Comparison of ENCODE assay signal across 27 cellular contexts in genomic region chr6:151167034-151167433, GRCh38.
A peak's percentile ranks its signal among the peaks of the same experiment; 100 is the strongest.
DNase-seq lines count a peak whose midpoint lies in the region; ATAC-seq, FAIRE-seq and TF ChIP-seq lines count a peak whose summit lies in the region.
"Had no signal": no experiment of that assay in that cellular context is flagged by ENCODE, and none has a peak within 500 bp of the region (broad histone marks: within the 10 kb centered on the region; RNA-seq: fewer than 3 reads in every experiment).

No MANE protein-coding gene starts in this region.

- no peak overlapping the region for H2AFZ ChIP-seq in Karpas-422 (ENCODE audit: low read length)
- no peak overlapping the region for H2AFZ ChIP-seq in K562 (ENCODE audit: low read depth, low read length)

- H3K79me2 ChIP-seq in Karpas-422 (ENCODE audit: low read length) = no peaks in the 10 kb centered on the region
- H3K79me2 ChIP-seq in K562 (ENCODE audit: control insufficient read depth, insufficient read depth, low read length) = no peaks in the 10 kb centered on the region

- 6% methylated on average over 7 of the region's 7 CpGs for WGBS in K562 (ENCODE audit: insufficient coverage, low coverage, missing lambda C conversion rate)

- H3K36me3 ChIP-seq in Karpas-422 (ENCODE audit: insufficient read depth, low read length) = no peaks in the 10 kb centered on the region
- no peaks in the 10 kb centered on the region for H3K36me3 ChIP-seq in K562 (ENCODE audit: control insufficient read depth, insufficient read depth, low read length)
- H3K36me3 ChIP-seq: BLaER1 treated with 17β-estradiol and CSF1 and Interleukin-3, amounts not matched to agents 10 nM and 100 nM had no signal

- TF ChIP-seq CTCF in D721Med (IDR thresholded peaks at IDR 0.05; ENCODE audit: insufficient read depth, missing control alignments) (no peak), K562 (IDR thresholded peaks at IDR 0.05 in 2 of 3, conservative IDR thresholded peaks at IDR 0.05 in 1 of 3; ENCODE audit: insufficient read depth in 2 of 3, low read depth in 1 of 3, low read length in 3 of 3) (no peak)

- intact Hi-C loops in K562 (cut with micrococcal nuclease) = loop anchor here (5.0 kb wide), 1 partner anchor 155 kb away; no protein-coding TSS in a partner anchor

- H3K4me3 ChIP-seq in Karpas-422 (ENCODE audit: low read length) = no peak overlapping the region
- H3K4me3 ChIP-seq in K562 = no peak overlapping the region
- H3K4me3 ChIP-seq: A549; BLaER1 treated with 17β-estradiol and CSF1 and Interleukin-3, amounts not matched to agents 10 nM and 100 nM; GM12878 had no signal

- in situ Hi-C loops in K562 (cut with MboI) = no loop called here

- CTCF ChIA-PET in K562 (lab: Yijun Ruan, JAX; ENCODE audit: low intra/inter-chr PET ratio) = no interaction called here

- FAIRE-seq in D721Med (lab: Jason Lieb, UNC) (peak; percentile 46), K562 (lab: Jason Lieb, UNC) (no peak)
- FAIRE-seq: A549, GM12878, GM12892, GM18507 had no signal

- H3K9me3 ChIP-seq in Karpas-422 (ENCODE audit: low read length) = no peaks in the 10 kb centered on the region
- no peaks in the 10 kb centered on the region for H3K9me3 ChIP-seq in K562 (replicated peaks; ENCODE audit: control insufficient read depth, insufficient read depth, low read depth, low read length)
- H3K9me3 ChIP-seq: A549, Caco-2 had no signal

- H4K20me1 ChIP-seq in Karpas-422 (ENCODE audit: insufficient read depth, low read depth, low read length) (no peaks in the 10 kb centered on the region), K562 (replicated peaks; ENCODE audit: control insufficient read depth, insufficient read depth, low read length) (no peaks in the 10 kb centered on the region)
- H4K20me1 ChIP-seq: BLaER1 treated with 17β-estradiol and CSF1 and Interleukin-3, amounts not matched to agents 10 nM and 100 nM had no signal

- H3K4me2 ChIP-seq in Karpas-422 (ENCODE audit: low read depth, low read length, poor library complexity, severe bottlenecking) = no peak overlapping the region
- no peak overlapping the region for H3K4me2 ChIP-seq in K562 (ENCODE audit: insufficient read depth, low read length)
- H3K4me2 ChIP-seq: A549; BLaER1 treated with 17β-estradiol and CSF1 and Interleukin-3, amounts not matched to agents 10 nM and 100 nM had no signal

- H3K4me1 ChIP-seq in Karpas-422 (ENCODE audit: low read length) (no peaks in the 10 kb centered on the region), K562 (replicated peaks in 1 of 2; ENCODE audit: control insufficient read depth in 2 of 2, insufficient read depth in 2 of 2, low read length in 2 of 2) (no peaks in the 10 kb centered on the region)
- H3K4me1 ChIP-seq: A549, Caco-2 had no signal

- no peaks in the 10 kb centered on the region for H3K9me1 ChIP-seq in K562 (ENCODE audit: control insufficient read depth, insufficient read depth, low read length)

- no TSS peak for BruUV-seq in K562 (replicated peaks; lab: Mats Ljungman, UMichigan)

- H3K27me3 ChIP-seq in Karpas-422 (ENCODE audit: low read length) (no peaks in the 10 kb centered on the region), K562 (ENCODE audit: control insufficient read depth in 2 of 2, insufficient read depth in 2 of 2, low read length in 2 of 2) (peaks cover 32 to 45% of the 10 kb centered on the region in 2 experiments)
- H3K27me3 ChIP-seq: BLaER1 treated with 17β-estradiol and CSF1 and Interleukin-3, amounts not matched to agents 10 nM and 100 nM had no signal

- H3K9ac ChIP-seq in Karpas-422 (ENCODE audit: low read length) = no peak overlapping the region
- no peak overlapping the region for H3K9ac ChIP-seq in K562 (ENCODE audit: insufficient read depth in 1 of 2, low read depth in 2 of 2, low read length in 2 of 2)
- H3K9ac ChIP-seq: BLaER1 treated with 17β-estradiol and CSF1 and Interleukin-3, amounts not matched to agents 10 nM and 100 nM had no signal

- no peaks in the 10 kb centered on the region for H3K9me2 ChIP-seq in Karpas-422 (replicated peaks; ENCODE audit: insufficient read depth, low read length)

- POLR2A ChIA-PET in K562 (lab: Yijun Ruan, JAX) = no interaction called here

- TF ChIP-seq RAD21 in K562 (CRISPR knock-in tag; conservative IDR thresholded peaks at IDR 0.05 in 1 of 2, IDR thresholded peaks at IDR 0.05 in 1 of 2) = no peak

- DNase-seq in NCI-H82 (lab: John Stamatoyannopoulos, UW) (peak; percentile 52), NCI-H82 treated with DMSO at 0.1 percent for 48 hours (lab: John Stamatoyannopoulos, UW; ENCODE audit: unreplicated experiment) (no peak), D721Med (ENCODE audit: insufficient read length, low spot score) (no peak), Karpas-422 (peak; percentile 35), K562 (ENCODE audit: extremely low read depth in 1 of 4, low spot score in 3 of 4) (no peak), LoVo (ENCODE audit: low spot score) (no peak), NCI-H146 (lab: John Stamatoyannopoulos, UW) (no peak), NCI-H2107 (lab: John Stamatoyannopoulos, UW) (no peak)
- DNase-seq: AML-193; Caco-2; Calu3; CD4-positive, alpha-beta T cell; CD8-positive, alpha-beta T cell; DMS 273 treated with DMSO at 0.1 percent for 48 hours; DMS153; DMS53; DMS79; DND-41; EL; GDM1 had no signal

- no peak for TF ChIP-seq EP300 in K562 (IDR thresholded peaks at IDR 0.05; ENCODE audit: low read length)

- no peak for ATAC-seq in K562
- ATAC-seq: A549; CD8-positive, alpha-beta T cell; GM12878 had no signal

- no peak for TF ChIP-seq POLR2A in K562 (conservative IDR thresholded peaks at IDR 0.05)

- H3K27ac ChIP-seq in Karpas-422 (ENCODE audit: low read length) (no peak overlapping the region), K562 (ENCODE audit: extremely low read depth, low read depth, low read length) (no peak overlapping the region)
- H3K27ac ChIP-seq: 22Rv1; A549; BLaER1 treated with 17β-estradiol and CSF1 and Interleukin-3, amounts not matched to agents 10 nM and 100 nM; C4-2B had no signal

TF ChIP-seq in K562, 482 proteins besides CTCF, POLR2A, EP300 and RAD21 (continues in another document):
- TF ChIP-seq ZNF696 (CRISPR knock-in tag; conservative IDR thresholded peaks at IDR 0.05) (no peak), ZNF253 (CRISPR knock-in tag; conservative IDR thresholded peaks at IDR 0.05) (no peak), ZNF764 (CRISPR knock-in tag; IDR thresholded peaks at IDR 0.05; ENCODE audit: low read depth) (no peak), RCOR1 (IDR thresholded peaks at IDR 0.05; ENCODE audit: borderline replicate concordance in 1 of 2, low read depth in 2 of 2, low read length in 2 of 2) (no peak), ZNF174 (CRISPR knock-in tag; IDR thresholded peaks at IDR 0.05) (no peak), ZNF134 (CRISPR knock-in tag; conservative IDR thresholded peaks at IDR 0.05) (no peak), PRPF4 (IDR thresholded peaks at IDR 0.05; ENCODE audit: insufficient read depth, low read depth, low read length, poor library complexity, severe bottlenecking) (no peak), HDAC6 (IDR thresholded peaks at IDR 0.05; ENCODE audit: low read depth, low read length) (no peak), NFIC (IDR thresholded peaks at IDR 0.05) (peak; percentile 63), CREB1 (IDR thresholded peaks at IDR 0.05) (peak; percentile 63; the same call in 1 of the 2 replicates), CREB1 (CRISPR knock-in tag; IDR thresholded peaks at IDR 0.05) (no peak), ZC3H8 (IDR thresholded peaks at IDR 0.05) (no peak), ATF1 (CRISPR knock-in tag; IDR thresholded peaks at IDR 0.05) (no peak), ATF1 (tag; IDR thresholded peaks at IDR 0.05) (0 out of 2 replicates have a peak, but pooled peaks have one; percentile 15), C11orf30 (IDR thresholded peaks at IDR 0.05; ENCODE audit: low read depth) (no peak), HEY1 (CRISPR knock-in tag; IDR thresholded peaks at IDR 0.05; ENCODE audit: borderline replicate concordance) (no peak), ZNF347 (CRISPR knock-in tag; IDR thresholded peaks at IDR 0.05; ENCODE audit: low read depth) (no peak)
- TF ChIP-seq, protein P1, sequence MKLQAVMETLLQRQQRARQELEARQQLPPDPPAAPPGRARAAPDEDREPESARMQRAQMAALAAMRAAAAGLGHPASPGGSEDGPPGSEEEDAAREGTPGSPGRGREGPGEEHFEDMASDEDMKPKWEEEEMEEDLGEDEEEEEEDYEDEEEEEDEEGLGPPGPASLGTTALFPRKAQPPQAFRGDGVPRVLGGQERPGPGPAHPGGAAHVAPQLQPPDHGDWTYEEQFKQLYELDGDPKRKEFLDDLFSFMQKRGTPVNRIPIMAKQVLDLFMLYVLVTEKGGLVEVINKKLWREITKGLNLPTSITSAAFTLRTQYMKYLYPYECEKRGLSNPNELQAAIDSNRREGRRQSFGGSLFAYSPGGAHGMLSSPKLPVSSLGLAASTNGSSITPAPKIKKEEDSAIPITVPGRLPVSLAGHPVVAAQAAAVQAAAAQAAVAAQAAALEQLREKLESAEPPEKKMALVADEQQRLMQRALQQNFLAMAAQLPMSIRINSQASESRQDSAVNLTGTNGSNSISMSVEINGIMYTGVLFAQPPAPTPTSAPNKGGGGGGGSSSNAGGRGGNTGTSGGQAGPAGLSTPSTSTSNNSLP (IDR thresholded peaks at IDR 0.05; ENCODE audit: borderline replicate concordance, low read depth, low read length) = no peak
- TF ChIP-seq, protein P2, sequence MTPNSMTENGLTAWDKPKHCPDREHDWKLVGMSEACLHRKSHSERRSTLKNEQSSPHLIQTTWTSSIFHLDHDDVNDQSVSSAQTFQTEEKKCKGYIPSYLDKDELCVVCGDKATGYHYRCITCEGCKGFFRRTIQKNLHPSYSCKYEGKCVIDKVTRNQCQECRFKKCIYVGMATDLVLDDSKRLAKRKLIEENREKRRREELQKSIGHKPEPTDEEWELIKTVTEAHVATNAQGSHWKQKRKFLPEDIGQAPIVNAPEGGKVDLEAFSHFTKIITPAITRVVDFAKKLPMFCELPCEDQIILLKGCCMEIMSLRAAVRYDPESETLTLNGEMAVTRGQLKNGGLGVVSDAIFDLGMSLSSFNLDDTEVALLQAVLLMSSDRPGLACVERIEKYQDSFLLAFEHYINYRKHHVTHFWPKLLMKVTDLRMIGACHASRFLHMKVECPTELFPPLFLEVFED (CRISPR knock-in tag; conservative IDR thresholded peaks at IDR 0.05) = no peak
- TF ChIP-seq, protein P3, sequence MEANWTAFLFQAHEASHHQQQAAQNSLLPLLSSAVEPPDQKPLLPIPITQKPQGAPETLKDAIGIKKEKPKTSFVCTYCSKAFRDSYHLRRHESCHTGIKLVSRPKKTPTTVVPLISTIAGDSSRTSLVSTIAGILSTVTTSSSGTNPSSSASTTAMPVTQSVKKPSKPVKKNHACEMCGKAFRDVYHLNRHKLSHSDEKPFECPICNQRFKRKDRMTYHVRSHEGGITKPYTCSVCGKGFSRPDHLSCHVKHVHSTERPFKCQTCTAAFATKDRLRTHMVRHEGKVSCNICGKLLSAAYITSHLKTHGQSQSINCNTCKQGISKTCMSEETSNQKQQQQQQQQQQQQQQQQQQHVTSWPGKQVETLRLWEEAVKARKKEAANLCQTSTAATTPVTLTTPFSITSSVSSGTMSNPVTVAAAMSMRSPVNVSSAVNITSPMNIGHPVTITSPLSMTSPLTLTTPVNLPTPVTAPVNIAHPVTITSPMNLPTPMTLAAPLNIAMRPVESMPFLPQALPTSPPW (CRISPR knock-in tag; IDR thresholded peaks at IDR 0.05) = no peak

Comparison
In these comparisons a context has a peak if more than half of its experiments do, and no peak if none do; other contexts are left out.
1. DNase-seq: peak in NCI-H82 (single experiment) and Karpas-422 (single experiment); none in NCI-H82 treated with DMSO at 0.1 percent for 48 hours (single experiment), D721Med (single experiment), K562 (0 of 4), LoVo (single experiment), NCI-H146 (single experiment) and NCI-H2107 (single experiment).